Comparison of ENCODE assay signal across 1 cellular context in genomic region chr1:85166343-85166742, GRCh38.
TF ChIP-seq lines count a peak whose summit lies in the region.

No MANE protein-coding gene starts in this region.

TF ChIP-seq in IMR-90, 13 proteins besides CTCF, POLR2A, EP300 and RAD21:
- TF ChIP-seq MXI1 (IDR thresholded peaks at IDR 0.05; ENCODE audit: borderline replicate concordance, low read depth, low read length) (no peak), MAFK (IDR thresholded peaks at IDR 0.05; ENCODE audit: low read depth, low read length) (no peak), SMC3 (IDR thresholded peaks at IDR 0.05; ENCODE audit: low read depth, low read length) (no peak), NFE2L2 (IDR thresholded peaks at IDR 0.05; ENCODE audit: low read depth, low read length) (no peak), ELK1 (IDR thresholded peaks at IDR 0.05; ENCODE audit: borderline replicate concordance, low read depth, low read length) (no peak), USF2 (IDR thresholded peaks at IDR 0.05; ENCODE audit: low read depth, low read length) (no peak), FOS (IDR thresholded peaks at IDR 0.05; ENCODE audit: low read depth, low read length) (no peak), RCOR1 (IDR thresholded peaks at IDR 0.05; ENCODE audit: insufficient replicate concordance, low read length) (no peak), MAZ (IDR thresholded peaks at IDR 0.05; ENCODE audit: borderline replicate concordance, low read depth, low read length) (no peak), BHLHE40 (IDR thresholded peaks at IDR 0.05; ENCODE audit: low read depth, low read length) (no peak), CHD1 (IDR thresholded peaks at IDR 0.05; ENCODE audit: low read depth, low read length) (no peak), RFX5 (IDR thresholded peaks at IDR 0.05; ENCODE audit: low read depth, low read length) (no peak), CEBPB (IDR thresholded peaks at IDR 0.05; ENCODE audit: low read depth, low read length) (no peak)
